20 cellular contexts compared by ENCODE assay signal in the genomic region with DNA sequence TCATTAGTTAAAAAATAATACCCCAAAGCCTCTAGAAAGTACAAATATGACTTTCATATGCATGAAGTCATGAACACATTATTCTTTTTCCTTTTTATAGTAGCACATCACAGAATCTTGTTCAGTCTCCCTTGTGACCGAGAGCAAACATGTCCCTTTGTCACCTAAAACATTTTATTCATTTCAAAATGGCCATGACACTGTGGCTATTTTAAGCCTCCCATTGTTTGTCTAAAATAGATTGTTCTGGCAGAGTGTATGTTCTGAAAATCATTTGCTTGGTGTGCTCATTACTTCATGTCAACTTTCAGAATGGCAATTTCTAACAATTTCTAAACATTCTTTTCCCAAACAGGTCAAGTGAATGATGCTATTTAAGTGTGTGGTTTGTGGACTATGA.
DNase-seq lines count a peak whose midpoint lies in the region; ATAC-seq and TF ChIP-seq lines count a peak whose summit lies in the region.
"Had no signal": no experiment of that assay in that cellular context is flagged by ENCODE, and none has a peak within 500 bp of the region (broad histone marks: within the 10 kb centered on the region; RNA-seq: fewer than 3 reads in every experiment).

No MANE protein-coding gene starts in this region.

- 12% methylated on average over 1 of the region's 1 CpG for WGBS in right cardiac atrium
- 17 to 36% methylated on average over 1 of the region's 1 CpG for WGBS in body of pancreas, 2 donors
- WGBS in psoas muscle, 3 donors = 26 to 58% (median 47%) methylated on average over 1 of the region's 1 CpG

- intact Hi-C loops in Right ventricle myocardium superior (cut with DNase I) = no loop called here
- intact Hi-C loops in right cardiac atrium (cut with DNase I) = no loop called here
- intact Hi-C loops in body of pancreas (cut with DNase I) = no loop called here
- intact Hi-C loops in psoas muscle (cut with DNase I) = no loop called here

- H3K4me1 ChIP-seq in right cardiac atrium (ENCODE audit: control insufficient read depth, insufficient read depth, low read length) = no peaks in the 10 kb centered on the region
- no peaks in the 10 kb centered on the region for H3K4me1 ChIP-seq in body of pancreas
- H3K4me1 ChIP-seq in psoas muscle = no peaks in the 10 kb centered on the region
- H3K4me1 ChIP-seq: A549, HAP-1 had no signal

- no peak overlapping the region for H3K27ac ChIP-seq in right cardiac atrium (ENCODE audit: low read length)
- H3K27ac ChIP-seq in body of pancreas = no peak overlapping the region
- H3K27ac ChIP-seq in psoas muscle = no peak overlapping the region
- H3K27ac ChIP-seq: A549 had no signal

- H3K4me3 ChIP-seq in right cardiac atrium (ENCODE audit: low read length) (no peak overlapping the region), body of pancreas (no peak overlapping the region), psoas muscle (no peak overlapping the region)
- H3K4me3 ChIP-seq: A549, HAP-1 had no signal

- no peak for DNase-seq in Right ventricle myocardium superior
- no peak for DNase-seq in right cardiac atrium
- peak; percentile 42 for DNase-seq in NCI-H345 (lab: John Stamatoyannopoulos, UW)
- no peak for DNase-seq in body of pancreas
- no peak for DNase-seq in psoas muscle
- no peak for DNase-seq in AG08395 (ENCODE audit: low spot score)
- DNase-seq in germinal center (ENCODE audit: low spot score) = no peak
- DNase-seq: 8988T; ACHN; C1 segment of cervical spinal cord; Calu3; CD4-positive, alpha-beta memory T cell; COR-L47; DMS53; DMS79 treated with DMSO at 0.1 percent for 48 hours; GF-D8; GOT3; HFFc6 had no signal

- ATAC-seq in Right ventricle myocardium superior (ENCODE audit: poor library complexity) (peak; percentile 82), right cardiac atrium (no peak), body of pancreas (peak; percentile 27), psoas muscle (peak in 3 of 4 donors; percentile 46 to 64 (median 62))
- ATAC-seq: A549 had no signal

- H3K27me3 ChIP-seq in right cardiac atrium (ENCODE audit: control insufficient read depth, insufficient read depth) = no peaks in the 10 kb centered on the region
- H3K27me3 ChIP-seq in body of pancreas = no peaks in the 10 kb centered on the region
- no peaks in the 10 kb centered on the region for H3K27me3 ChIP-seq in psoas muscle (ENCODE audit: insufficient read depth in 3 of 3, low read length in 2 of 3)

- TF ChIP-seq CTCF in body of pancreas (IDR thresholded peaks at IDR 0.05) (no peak), psoas muscle (IDR thresholded peaks at IDR 0.05) (no peak)

- H3K9me3 ChIP-seq in right cardiac atrium (ENCODE audit: control insufficient read depth, low read length) (no peaks in the 10 kb centered on the region), body of pancreas (no peaks in the 10 kb centered on the region), psoas muscle (no peaks in the 10 kb centered on the region)
- H3K9me3 ChIP-seq: A549, HAP-1 had no signal

- H3K36me3 ChIP-seq in body of pancreas (replicated peaks in 1 of 2; ENCODE audit: insufficient read depth in 1 of 2, low read depth in 2 of 2) = no peaks in the 10 kb centered on the region
- no peaks in the 10 kb centered on the region for H3K36me3 ChIP-seq in psoas muscle (ENCODE audit: insufficient read depth in 1 of 2, low read depth in 1 of 2)
- H3K36me3 ChIP-seq: HAP-1 had no signal

- no peak for TF ChIP-seq POLR2A in body of pancreas (IDR thresholded peaks at IDR 0.05)

Comparison
In these comparisons a context has a peak if more than half of its experiments do, and no peak if none do; other contexts are left out.
1. ATAC-seq: peak in Right ventricle myocardium superior (single experiment), body of pancreas (single experiment) and psoas muscle (3 of 4); none in right cardiac atrium (0 of 2).